Comparison of ENCODE assay signal across 8 cellular contexts in the genomic region with DNA sequence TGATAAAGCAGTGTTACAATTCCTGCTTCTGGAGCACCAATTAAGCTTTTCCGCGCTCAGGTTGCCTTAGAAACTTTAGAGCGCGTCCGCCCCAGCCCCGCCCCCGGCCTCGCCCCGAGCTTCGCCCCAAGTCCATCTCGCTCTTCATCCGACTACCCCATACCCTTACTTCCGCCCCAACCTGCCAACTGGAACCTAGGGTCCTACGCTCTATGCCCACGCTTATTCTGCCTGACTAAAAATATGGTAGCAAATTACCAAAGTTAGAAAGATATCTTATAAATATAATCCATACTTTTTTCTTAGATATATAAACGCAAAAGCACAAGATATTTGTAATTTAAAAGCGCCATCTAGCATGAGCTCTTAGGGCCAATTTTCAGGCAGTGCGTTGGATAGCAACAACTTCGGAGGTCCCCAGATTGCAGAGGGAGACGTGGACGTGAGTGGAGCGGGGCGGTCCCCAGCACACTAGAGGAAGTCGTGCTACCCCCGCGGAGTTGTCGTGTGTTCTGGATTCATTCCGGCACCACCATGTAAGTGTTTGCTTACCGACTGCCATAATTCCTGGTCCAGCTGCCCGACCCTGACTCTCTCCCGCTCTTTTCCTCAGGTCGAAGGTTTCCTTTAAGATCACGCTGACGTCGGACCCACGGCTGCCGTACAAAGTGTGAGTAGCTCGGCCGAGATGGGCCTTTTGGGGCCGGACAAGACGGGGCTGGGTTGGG. TPM values are rescaled to one million over a fixed set of nuclear protein-coding genes. Genes with fewer than 3 reads are reported as not detected.
DNase-seq lines count a peak whose midpoint lies in the region; ATAC-seq, FAIRE-seq and TF ChIP-seq lines count a peak whose summit lies in the region.

A gene (plus strand): TSS at position 466 of the 728 bp plus-strand sequence. CDS start 69 bp downstream, at position 535.

- DNase-seq in Ammon's horn (ENCODE audit: low spot score) (peak; percentile 96), GM19238 (ENCODE audit: insufficient read length, low spot score) (peak; percentile 66), NCI-H524 (lab: John Stamatoyannopoulos, UW) (peak; percentile 90), choroid plexus epithelial cell (ENCODE audit: low read depth) (peak; percentile 98), kidney (peak; percentile 96)
- DNase-seq in activated CD4-positive, alpha-beta T cell treated with anti-CD3 and anti-CD28 coated beads for 36 hours = peak; percentile 92
- peak; percentile 91 for DNase-seq in stimulated activated CD4-positive, alpha-beta T cell treated with anti-CD3 and anti-CD28 coated beads, Interleukin-15, amount 100 ng/mL, for 24 hours

- H3K36me3 ChIP-seq in kidney (ENCODE audit: control insufficient read depth in 1 of 2, insufficient read depth in 2 of 2, low read length in 2 of 2) = no peaks in the 10 kb centered on the region

- CTCF ChIA-PET in activated CD4-positive, alpha-beta T cell treated with anti-CD3 and anti-CD28 coated beads for 36 hours (lab: Charles Lee) = interaction anchor here (0.6 to 0.8 kb wide), 2 partner anchors 12 to 35 kb away, joined by 3 read pairs; no protein-coding TSS in a partner anchor

- peak within 1 kb of the TSS; percentile 87 to 95 for H3K27ac ChIP-seq in kidney (ENCODE audit: low read depth in 2 of 2, low read length in 2 of 2)

- peak; percentile 93 for ATAC-seq in HG03442 (IDR thresholded peaks at IDR 0.05; ENCODE audit: unreplicated experiment)
- ATAC-seq in activated CD4-positive, alpha-beta T cell treated with anti-CD3 and anti-CD28 coated beads for 36 hours = peak; percentile 93

- peak within 1 kb of the TSS; percentile 56 to 88 for H3K9ac ChIP-seq in kidney (ENCODE audit: low read length in 2 of 2)

- H3K9me3 Mint-ChIP-seq in activated CD4-positive, alpha-beta T cell treated with anti-CD3 and anti-CD28 coated beads for 36 hours (ENCODE audit: low read depth) = no peaks in the 10 kb centered on the region

- FAIRE-seq in kidney (lab: Jason Lieb, UNC) = peak; percentile 23

- H3K4me1 ChIP-seq in kidney (ENCODE audit: control insufficient read depth in 1 of 2, insufficient read depth in 1 of 2, low read depth in 1 of 2, low read length in 2 of 2) = peaks cover 5 to 8% of the 10 kb centered on the region in 2 donors

- H3K4me1 Mint-ChIP-seq in activated CD4-positive, alpha-beta T cell treated with anti-CD3 and anti-CD28 coated beads for 36 hours = peaks cover 35% of the 10 kb centered on the region

- no peaks in the 10 kb centered on the region for H3K27me3 Mint-ChIP-seq in activated CD4-positive, alpha-beta T cell treated with anti-CD3 and anti-CD28 coated beads for 36 hours

- no peaks in the 10 kb centered on the region for H3K9me3 ChIP-seq in kidney (ENCODE audit: control insufficient read depth in 1 of 2, low read length in 2 of 2)

- peak within 1 kb of the TSS; percentile 81 for H3K4me3 ChIP-seq in choroid plexus epithelial cell (ENCODE audit: low read depth, low read length)
- peak within 1 kb of the TSS; percentile 74 to 92 for H3K4me3 ChIP-seq in kidney (ENCODE audit: low read length in 2 of 2)

- peak within 1 kb of the TSS; percentile 98 for H3K4me3 Mint-ChIP-seq in activated CD4-positive, alpha-beta T cell treated with anti-CD3 and anti-CD28 coated beads for 36 hours

- intact Hi-C loops in activated CD4-positive, alpha-beta T cell treated with anti-CD3 and anti-CD28 coated beads for 36 hours (cut with DNase I, micrococcal nuclease) = loop anchor here (1.0 to 5.0 kb wide), 6 partner anchors 689 to 2002 kb away; a partner anchor contains a TSS
- intact Hi-C loops in kidney (cut with DNase I) = no loop called here

- H3K27ac Mint-ChIP-seq in activated CD4-positive, alpha-beta T cell treated with anti-CD3 and anti-CD28 coated beads for 36 hours = peak within 1 kb of the TSS; percentile 99

- POLR2A ChIA-PET in activated CD4-positive, alpha-beta T cell treated with anti-CD3 and anti-CD28 coated beads for 36 hours (lab: Charles Lee) = interaction anchor here (1.0 kb wide), 1 partner anchor 1349 kb away, joined by 4 read pairs; a partner anchor contains a TSS

- TF ChIP-seq CTCF in choroid plexus epithelial cell (conservative IDR thresholded peaks at IDR 0.05; ENCODE audit: low read depth, low read length) (no peak), kidney (IDR thresholded peaks at IDR 0.05; ENCODE audit: borderline replicate concordance, extremely low read depth, insufficient read depth) (no peak)

- H3K36me3 Mint-ChIP-seq in activated CD4-positive, alpha-beta T cell treated with anti-CD3 and anti-CD28 coated beads for 36 hours (ENCODE audit: low read depth) = peaks cover 31% of the 10 kb centered on the region

RNA-seq across cellular contexts. Expression of the gene that starts here (rescaled TPM):
- 10 to 100 TPM; 36.7 to 44.8 TPM for total RNA-seq in activated CD4-positive, alpha-beta T cell treated with anti-CD3 and anti-CD28 coated beads for 36 hours
- total RNA-seq in kidney = 60.7 TPM
- 39.1 TPM for polyA plus RNA-seq in kidney (ENCODE audit: insufficient read depth, low read depth, low replicate concordance)

Comparison
In these comparisons a context has a peak if more than half of its experiments do, and no peak if none do; other contexts are left out.
1. Peak in every context shown above with its lines: DNase-seq, ATAC-seq, H3K4me3 ChIP-seq and H3K27ac ChIP-seq.